ENCODE assay signal across 16 cellular contexts in the genomic region with DNA sequence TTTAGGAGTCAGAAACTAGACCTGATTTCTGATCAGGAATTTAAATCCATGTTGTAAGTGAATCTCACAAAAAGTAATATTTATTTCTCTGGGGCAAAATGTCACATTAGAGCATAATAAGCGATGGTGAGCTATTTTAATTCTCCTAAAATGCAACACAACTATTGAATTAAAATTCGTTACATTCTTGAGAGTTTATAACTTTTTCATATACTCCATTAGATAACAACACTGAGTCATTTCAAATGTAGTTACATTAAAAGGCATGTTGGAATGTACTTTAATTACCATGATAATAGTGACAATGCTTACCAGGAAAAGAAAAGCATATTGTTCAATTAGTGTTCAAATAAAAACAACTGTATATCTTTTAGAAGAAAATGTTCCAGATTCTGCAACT.
A peak's percentile ranks its signal among the peaks of the same experiment; 100 is the strongest.
DNase-seq lines count a peak whose midpoint lies in the region; ATAC-seq and TF ChIP-seq lines count a peak whose summit lies in the region.
"Had no signal": no experiment of that assay in that cellular context is flagged by ENCODE, and none has a peak within 500 bp of the region (broad histone marks: within the 10 kb centered on the region; RNA-seq: fewer than 3 reads in every experiment).

No MANE protein-coding gene starts in this region.

- no peak for ATAC-seq in SK-N-SH treated with all-trans-retinoic acid at 6 μM for 48 hours
- ATAC-seq: CD8-positive, alpha-beta T cell had no signal

- TF ChIP-seq CTCF in SK-N-SH (IDR thresholded peaks at IDR 0.05) (no peak), SU-DHL-6 (IDR thresholded peaks at IDR 0.05; ENCODE audit: insufficient read depth, low read length, poor library complexity, severe bottlenecking) (no peak)

- no peaks in the 10 kb centered on the region; a peak in 1 of 4 replicates for H3K4me1 ChIP-seq in SK-N-SH (ENCODE audit: control insufficient read depth in 1 of 2, insufficient read depth in 2 of 2, low read depth in 1 of 2, low read length in 1 of 2)
- H3K4me1 ChIP-seq in iPS-20b (ENCODE audit: insufficient read depth, low read length): peaks cover 13% of the 10 kb centered on the region; the same call in 1 of the 2 replicates
- H3K4me1 ChIP-seq: BLaER1, Caco-2 had no signal

- CTCF ChIA-PET in SK-N-SH (lab: Yijun Ruan, JAX): no interaction called here

- H3K27me3 ChIP-seq in SK-N-SH (ENCODE audit: insufficient read depth): no peaks in the 10 kb centered on the region
- H3K27me3 ChIP-seq in SU-DHL-6 (ENCODE audit: low read length): no peaks in the 10 kb centered on the region
- no peaks in the 10 kb centered on the region for H3K27me3 ChIP-seq in iPS-20b (ENCODE audit: insufficient read depth, low read length)
- H3K27me3 ChIP-seq: BLaER1 had no signal

- no peaks in the 10 kb centered on the region for H3K9me2 ChIP-seq in SK-N-SH
- no peaks in the 10 kb centered on the region for H3K9me2 ChIP-seq in SU-DHL-6 (replicated peaks; ENCODE audit: insufficient read depth, low read length)

- no peak for DNase-seq in SK-N-SH
- no peak for DNase-seq in NCI-H226
- no peak for DNase-seq in NCI-H2171 (lab: John Stamatoyannopoulos, UW)
- DNase-seq: Caco-2; CD4-positive, CD25-positive, alpha-beta regulatory T cell; CD8-positive, alpha-beta T cell; DMS153; DND-41; GOT3; HCEC 1CT had no signal

- H3K9me3 ChIP-seq in SK-N-SH (no peaks in the 10 kb centered on the region), SU-DHL-6 (ENCODE audit: insufficient read depth, low read length) (no peaks in the 10 kb centered on the region), iPS-20b (ENCODE audit: insufficient read depth, low read depth, low read length) (no peaks in the 10 kb centered on the region)
- H3K9me3 ChIP-seq: BLaER1, Caco-2 had no signal

- H3K9ac ChIP-seq in SK-N-SH (no peak overlapping the region), SU-DHL-6 (ENCODE audit: low read length) (no peak overlapping the region), iPS-20b (ENCODE audit: low read depth, low read length) (0 out of 2 replicates have a peak overlapping the region, but pooled peaks have one; percentile 20)
- H3K9ac ChIP-seq: BLaER1 had no signal

- no peak for TF ChIP-seq RAD21 in SK-N-SH (IDR thresholded peaks at IDR 0.05; ENCODE audit: low read length)

- H3K36me3 ChIP-seq in SK-N-SH (replicated peaks in 1 of 2; ENCODE audit: control insufficient read depth in 1 of 2, insufficient read depth in 2 of 2, low read length in 1 of 2) (no peaks in the 10 kb centered on the region), SU-DHL-6 (ENCODE audit: low read length) (no peaks in the 10 kb centered on the region), iPS-20b (ENCODE audit: insufficient read depth, low read depth, low read length) (no peaks in the 10 kb centered on the region)
- H3K36me3 ChIP-seq: BLaER1 had no signal

- H3K79me2 ChIP-seq in SK-N-SH (ENCODE audit: insufficient read depth) (no peaks in the 10 kb centered on the region), SU-DHL-6 (ENCODE audit: insufficient read depth, low read length) (no peaks in the 10 kb centered on the region)

- no peak for TF ChIP-seq EP300 in SK-N-SH (IDR thresholded peaks at IDR 0.05; ENCODE audit: borderline replicate concordance in 1 of 2, low read depth in 1 of 2, low read length in 1 of 2)

- H3K4me2 ChIP-seq in SK-N-SH (no peak overlapping the region), SU-DHL-6 (ENCODE audit: low read depth, low read length, poor library complexity, severe bottlenecking) (no peak overlapping the region)
- H3K4me2 ChIP-seq: BLaER1 had no signal

- H2AFZ ChIP-seq in SK-N-SH (ENCODE audit: low read depth) (no peak overlapping the region), SU-DHL-6 (ENCODE audit: low read depth, low read length, severe bottlenecking) (peak overlapping the region; percentile 15)

- H4K20me1 ChIP-seq in SK-N-SH (ENCODE audit: insufficient read depth) (no peaks in the 10 kb centered on the region), SU-DHL-6 (ENCODE audit: low read depth, low read length) (no peaks in the 10 kb centered on the region)
- H4K20me1 ChIP-seq: BLaER1 had no signal

- H3K4me3 ChIP-seq in SK-N-SH (ENCODE audit: low read depth in 2 of 2, low read length in 1 of 2): no peak overlapping the region
- H3K4me3 ChIP-seq in SU-DHL-6 (ENCODE audit: insufficient read depth, low read length, poor library complexity, severe bottlenecking): no peak overlapping the region
- no peak overlapping the region for H3K4me3 ChIP-seq in iPS-20b (ENCODE audit: low read length)
- H3K4me3 ChIP-seq: BLaER1 had no signal

- H3F3A ChIP-seq in SK-N-SH (replicated peaks; ENCODE audit: insufficient read depth) (no peaks in the 10 kb centered on the region), SU-DHL-6 (ENCODE audit: insufficient read depth) (no peaks in the 10 kb centered on the region)

- no peak overlapping the region for H3K27ac ChIP-seq in SK-N-SH (ENCODE audit: low read depth in 2 of 2, low read length in 1 of 2)
- H3K27ac ChIP-seq in SU-DHL-6 (ENCODE audit: low read depth, low read length): no peak overlapping the region
- no peak overlapping the region for H3K27ac ChIP-seq in iPS-20b (ENCODE audit: low read length)
- H3K27ac ChIP-seq: 22Rv1, BLaER1, C4-2B had no signal

- 15% methylated on average over 2 of the region's 2 CpGs for WGBS in SK-N-SH (ENCODE audit: low lambda C conversion rate)

- POLR2A ChIA-PET in SK-N-SH (lab: Yijun Ruan, JAX): no interaction called here

TF ChIP-seq in SK-N-SH treated with all-trans-retinoic acid at 6 μM for 48 hours, 23 proteins besides CTCF, POLR2A, EP300 and RAD21 (continues in another document):
- TF ChIP-seq TSHZ2 (CRISPR knock-in tag; IDR thresholded peaks at IDR 0.05) (no peak), ISL1 (CRISPR knock-in tag; IDR thresholded peaks at IDR 0.05) (peak; percentile 94)

TF ChIP-seq in SK-N-SH, 30 proteins besides CTCF, POLR2A, EP300 and RAD21:
- TF ChIP-seq FOXJ3 (CRISPR knock-in tag; IDR thresholded peaks at IDR 0.05) (no peak), TCF12 (IDR thresholded peaks at IDR 0.05) (no peak), GATA2 (CRISPR knock-in tag; IDR thresholded peaks at IDR 0.05) (no peak), MXI1 (IDR thresholded peaks at IDR 0.05; ENCODE audit: low read depth, low read length) (no peak), RFX5 (IDR thresholded peaks at IDR 0.05; ENCODE audit: low read length) (no peak), RCOR1 (IDR thresholded peaks at IDR 0.05; ENCODE audit: low read length) (no peak), NFIC (IDR thresholded peaks at IDR 0.05; ENCODE audit: borderline replicate concordance) (no peak), MEF2A (IDR thresholded peaks at IDR 0.05; ENCODE audit: borderline replicate concordance, low read depth) (no peak)
- TF ChIP-seq, protein P1, sequence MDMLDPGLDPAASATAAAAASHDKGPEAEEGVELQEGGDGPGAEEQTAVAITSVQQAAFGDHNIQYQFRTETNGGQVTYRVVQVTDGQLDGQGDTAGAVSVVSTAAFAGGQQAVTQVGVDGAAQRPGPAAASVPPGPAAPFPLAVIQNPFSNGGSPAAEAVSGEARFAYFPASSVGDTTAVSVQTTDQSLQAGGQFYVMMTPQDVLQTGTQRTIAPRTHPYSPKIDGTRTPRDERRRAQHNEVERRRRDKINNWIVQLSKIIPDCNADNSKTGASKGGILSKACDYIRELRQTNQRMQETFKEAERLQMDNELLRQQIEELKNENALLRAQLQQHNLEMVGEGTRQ (IDR thresholded peaks at IDR 0.05; ENCODE audit: borderline replicate concordance, low read depth, low read length): no peak
